Comparison of ENCODE assay signal across 17 cellular contexts in the genomic region with DNA sequence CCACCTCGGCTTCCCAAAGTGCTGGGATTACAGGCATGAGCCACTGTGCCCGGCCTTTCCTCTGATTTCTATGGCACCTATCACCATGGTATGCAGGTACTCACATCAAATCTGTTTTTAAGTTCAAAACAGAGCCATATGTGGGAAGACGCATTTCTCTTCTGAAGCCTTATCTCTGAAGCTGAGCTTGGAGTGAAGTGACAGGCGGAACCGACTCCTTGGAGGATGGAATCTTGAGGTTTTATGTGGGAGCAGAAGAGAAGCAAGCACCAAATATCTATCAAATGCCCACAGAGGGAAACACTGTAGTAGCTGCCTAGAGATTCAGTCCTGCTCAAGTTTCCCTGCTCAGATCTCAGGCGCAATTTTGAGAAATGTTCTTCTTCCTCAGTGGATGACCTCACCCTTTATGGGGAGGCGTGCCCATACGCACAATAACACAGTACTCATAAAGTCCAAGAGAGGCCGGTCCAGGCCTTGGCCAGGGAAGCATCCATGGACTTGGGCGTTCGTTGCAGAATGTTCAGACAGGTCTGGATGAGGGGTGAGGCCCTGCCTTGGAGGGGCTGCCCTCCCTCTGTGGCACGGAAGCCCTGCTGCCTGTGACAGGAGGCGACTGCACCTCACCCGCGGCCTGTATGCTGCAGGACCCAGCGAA.
A peak's percentile ranks its signal among the peaks of the same experiment; 100 is the strongest.
DNase-seq lines count a peak whose midpoint lies in the region; ATAC-seq, FAIRE-seq and TF ChIP-seq lines count a peak whose summit lies in the region.
"Had no signal": no experiment of that assay in that cellular context is flagged by ENCODE, and none has a peak within 500 bp of the region (broad histone marks: within the 10 kb centered on the region; RNA-seq: fewer than 3 reads in every experiment).

No MANE protein-coding gene starts in this region.

- no peak for FAIRE-seq in astrocyte (lab: Jason Lieb, UNC)
- FAIRE-seq: colon, H1 had no signal

- no peak for ATAC-seq in GM23338
- peak; percentile 11 for ATAC-seq in sciatic nerve
- ATAC-seq in HG03159 (IDR thresholded peaks at IDR 0.05; ENCODE audit: unreplicated experiment), result no peak
- ATAC-seq: stimulated activated effector memory CD8-positive, alpha-beta T cell treated with anti-CD3 and anti-CD28 coated beads, Interleukin-12 subunit alpha, Interleukin-12 subunit beta, amount 100 ng/mL, for 72 hours had no signal

- H3K4me2 ChIP-seq in GM23338 (no peak overlapping the region; the same call in 1 of the 2 replicates), astrocyte (ENCODE audit: low read length) (no peak overlapping the region)

- H3K36me3 Mint-ChIP-seq in GM23338 (ENCODE audit: low read depth) (no peaks in the 10 kb centered on the region), astrocyte (ENCODE audit: low read depth, unreplicated experiment) (no peaks in the 10 kb centered on the region)
- H3K36me3 Mint-ChIP-seq: stimulated activated effector memory CD8-positive, alpha-beta T cell treated with anti-CD3 and anti-CD28 coated beads, Interleukin-12 subunit alpha, Interleukin-12 subunit beta, amount 100 ng/mL, for 72 hours had no signal

- H3K27ac Mint-ChIP-seq in GM23338, result no peak overlapping the region
- H3K27ac Mint-ChIP-seq in astrocyte (ENCODE audit: unreplicated experiment), result no peak overlapping the region
- H3K27ac Mint-ChIP-seq: stimulated activated effector memory CD8-positive, alpha-beta T cell treated with anti-CD3 and anti-CD28 coated beads, Interleukin-12 subunit alpha, Interleukin-12 subunit beta, amount 100 ng/mL, for 72 hours had no signal

- H3K4me1 ChIP-seq in GM23338 (ENCODE audit: insufficient read depth) (no peaks in the 10 kb centered on the region), astrocyte (ENCODE audit: insufficient read depth, low read length) (no peaks in the 10 kb centered on the region)

- H3K27ac ChIP-seq in GM23338 (ENCODE audit: low read depth), result no peak overlapping the region
- no peak overlapping the region for H3K27ac ChIP-seq in astrocyte (ENCODE audit: low read depth, low read length)

- TF ChIP-seq CTCF in GM23338 (conservative IDR thresholded peaks at IDR 0.05; ENCODE audit: low read depth in 2 of 2) (no peak), astrocyte (IDR thresholded peaks at IDR 0.05; ENCODE audit: insufficient read depth, low read depth, low read length) (no peak)

- H3K4me3 ChIP-seq in GM23338 (no peak overlapping the region; the same call in 1 of the 2 replicates), astrocyte (ENCODE audit: insufficient read depth, low read depth, low read length) (no peak overlapping the region)

- H3K36me3 ChIP-seq in GM23338 (ENCODE audit: insufficient read depth), result no peaks in the 10 kb centered on the region
- no peaks in the 10 kb centered on the region for H3K36me3 ChIP-seq in astrocyte (ENCODE audit: insufficient read depth, low read length)
- H3K36me3 ChIP-seq: tibial nerve had no signal

- DNase-seq in GM23338 (ENCODE audit: low spot score), result no peak
- no peak for DNase-seq in astrocyte (ENCODE audit: low read depth)
- peak; percentile 14 for DNase-seq in left kidney (ENCODE audit: low read depth, low spot score)
- no peak for DNase-seq in sciatic nerve (ENCODE audit: low spot score)
- no peak for DNase-seq in superior temporal gyrus (ENCODE audit: extremely low spot score)
- DNase-seq in NCI-H446 (lab: John Stamatoyannopoulos, UW), result no peak
- DNase-seq in NOMO-1 treated with dmso at 0.1 percent for 144 hours (lab: John Stamatoyannopoulos, UW; ENCODE audit: unreplicated experiment), result no peak
- DNase-seq: DND-41; NCI-H146; NK-92 treated with Interleukin-12 subunit alpha and Interleukin-12 subunit beta, amount 100 ng/mL, for 24 hours; posterior cingulate gyrus; RPMI8226 had no signal

- H3K9me2 ChIP-seq in GM23338 (ENCODE audit: insufficient read depth), result no peaks in the 10 kb centered on the region

- no peaks in the 10 kb centered on the region for H4K20me1 ChIP-seq in GM23338 (replicated peaks; ENCODE audit: insufficient read depth)
- no peaks in the 10 kb centered on the region for H4K20me1 ChIP-seq in astrocyte (ENCODE audit: insufficient read depth, low read length)

- H3K9ac ChIP-seq in astrocyte (ENCODE audit: low read length), result no peak overlapping the region

- H3K9me3 Mint-ChIP-seq in GM23338, result no peaks in the 10 kb centered on the region
- no peaks in the 10 kb centered on the region for H3K9me3 Mint-ChIP-seq in astrocyte (ENCODE audit: unreplicated experiment)
- H3K9me3 Mint-ChIP-seq: stimulated activated effector memory CD8-positive, alpha-beta T cell treated with anti-CD3 and anti-CD28 coated beads, Interleukin-12 subunit alpha, Interleukin-12 subunit beta, amount 100 ng/mL, for 72 hours had no signal

- H3K27me3 Mint-ChIP-seq in GM23338 (ENCODE audit: insufficient read depth, low read depth, poor library complexity) (peaks cover 19% of the 10 kb centered on the region), astrocyte (ENCODE audit: low read depth, unreplicated experiment) (peaks cover 9% of the 10 kb centered on the region)

- H2AFZ ChIP-seq in GM23338 (peak overlapping the region; percentile 95; the same call in 1 of the 2 replicates), astrocyte (ENCODE audit: low read depth, low read length) (no peak overlapping the region)

- H3K4me1 Mint-ChIP-seq in GM23338, result peaks cover 15% of the 10 kb centered on the region
- H3K4me1 Mint-ChIP-seq in astrocyte (ENCODE audit: low read depth, unreplicated experiment), result peaks cover 2% of the 10 kb centered on the region

- no peaks in the 10 kb centered on the region for H3K9me3 ChIP-seq in astrocyte (ENCODE audit: insufficient read depth, low read depth, low read length)
- H3K9me3 ChIP-seq: tibial nerve had no signal

- 0 out of 3 replicates have a peak overlapping the region, but pooled peaks have one; percentile 66 for H3K4me3 Mint-ChIP-seq in GM23338
- H3K4me3 Mint-ChIP-seq in astrocyte (ENCODE audit: unreplicated experiment), result peak overlapping the region; percentile 11

- H3K79me2 ChIP-seq in GM23338 (replicated peaks; ENCODE audit: insufficient read depth), result no peaks in the 10 kb centered on the region
- no peaks in the 10 kb centered on the region for H3K79me2 ChIP-seq in astrocyte (ENCODE audit: insufficient read depth, low read length)

- intact Hi-C loops in sciatic nerve (cut with DNase I), result loop anchor here (5.0 kb wide), 1 partner anchor 207 kb away; no protein-coding TSS in a partner anchor

- H3K27me3 ChIP-seq in GM23338 (ENCODE audit: insufficient read depth), result peaks cover 14% of the 10 kb centered on the region
- peaks cover 2% of the 10 kb centered on the region for H3K27me3 ChIP-seq in astrocyte (ENCODE audit: insufficient read depth, low read length)
- H3K27me3 ChIP-seq: tibial nerve had no signal

- no peaks in the 10 kb centered on the region for H3F3A ChIP-seq in GM23338 (replicated peaks; ENCODE audit: low read depth)

TF ChIP-seq in GM23338, 12 proteins besides CTCF, POLR2A, EP300 and RAD21 (continues in another document):
- no peak for TF ChIP-seq POLR2AphosphoS5 (IDR thresholded peaks at IDR 0.05; ENCODE audit: low read depth)
